In genomic region chr4:163493643-163494359, GRCh38 we compare ENCODE assay signal across 9 cellular contexts. TPM values are rescaled to one million over a fixed set of nuclear protein-coding genes. Genes with fewer than 3 reads are reported as not detected.
DNase-seq lines count a peak whose midpoint lies in the region; ATAC-seq and TF ChIP-seq lines count a peak whose summit lies in the region.
"Had no signal": no experiment of that assay in that cellular context is flagged by ENCODE, and none has a peak within 500 bp of the region (broad histone marks: within the 10 kb centered on the region; RNA-seq: fewer than 3 reads in every experiment).

No MANE protein-coding gene starts in this region.

- TF ChIP-seq CTCF in Calu3 (IDR thresholded peaks at IDR 0.05; ENCODE audit: unreplicated experiment) (no peak), PC-3 (conservative IDR thresholded peaks at IDR 0.05; ENCODE audit: low read depth, low read length) (no peak)

- POLR2A ChIA-PET in HEK293T (lab: Yijun Ruan, JAX) (interaction anchor here (0.7 to 2.4 kb wide), 24 partner anchors 8 to 481 kb away, joined by 3 to 42 read pairs (median 4); partner anchors contain the start of gene NPY1R), PC-3 (lab: Charles Lee; ENCODE audit: unreplicated experiment) (interaction anchor here (0.7 to 1.0 kb wide), 3 partner anchors 47 to 1747 kb away, joined by 3 read pairs; no protein-coding TSS in a partner anchor)

- H3K4me1 ChIP-seq in PC-3 (ENCODE audit: insufficient read depth, low read length) (peaks cover 4% of the 10 kb centered on the region; the same call in 1 of the 2 replicates), mucosa of stomach (ENCODE audit: control insufficient read depth, insufficient read depth, low read length) (no peaks in the 10 kb centered on the region)

- peaks cover 30% of the 10 kb centered on the region for H3K36me3 Mint-ChIP-seq in Calu3 (ENCODE audit: insufficient read depth, unreplicated experiment)
- H3K36me3 Mint-ChIP-seq in dendritic cell treated with granulocyte-macrophage colony-stimulating factor and Interleukin-4, amounts not matched to agents 40 ng/mL and 50 ng/mL, for 4 days (ENCODE audit: low read depth), result peaks cover 13% of the 10 kb centered on the region

- peak; percentile 30; the same call in 1 of the 2 replicates for ATAC-seq in PC-3
- ATAC-seq in HG03045 (IDR thresholded peaks at IDR 0.05; ENCODE audit: unreplicated experiment), result no peak

- H3K79me2 ChIP-seq in PC-3 (ENCODE audit: low read length), result peaks cover 43% of the 10 kb centered on the region

- H3K4me2 ChIP-seq in PC-3 (ENCODE audit: low read length), result peak overlapping the region; percentile 84

- peak overlapping the region; percentile 94 for H2AFZ ChIP-seq in PC-3 (ENCODE audit: low read length)

- H3K27me3 Mint-ChIP-seq in Calu3 (ENCODE audit: unreplicated experiment), result no peaks in the 10 kb centered on the region
- H3K27me3 Mint-ChIP-seq in dendritic cell treated with granulocyte-macrophage colony-stimulating factor and Interleukin-4, amounts not matched to agents 40 ng/mL and 50 ng/mL, for 4 days, result no peaks in the 10 kb centered on the region

- H3K36me3 ChIP-seq in PC-3 (ENCODE audit: low read depth, low read length) (peaks cover 5% of the 10 kb centered on the region; the same call in 1 of the 2 replicates), mucosa of stomach (ENCODE audit: control insufficient read depth, insufficient read depth, low read length) (no peaks in the 10 kb centered on the region)

- no peaks in the 10 kb centered on the region for H3K9me3 Mint-ChIP-seq in Calu3 (ENCODE audit: low read depth, unreplicated experiment)
- H3K9me3 Mint-ChIP-seq in dendritic cell treated with granulocyte-macrophage colony-stimulating factor and Interleukin-4, amounts not matched to agents 40 ng/mL and 50 ng/mL, for 4 days, result no peaks in the 10 kb centered on the region

- TSS peak; percentile 82 for BruUV-seq in Calu3 (replicated peaks; lab: Mats Ljungman, UMichigan)
- BruUV-seq in PC-3 (replicated peaks; lab: Mats Ljungman, UMichigan), result TSS peak; percentile 56

- H3K9me2 ChIP-seq in PC-3 (replicated peaks; ENCODE audit: low read length), result no peaks in the 10 kb centered on the region

- H3K27me3 ChIP-seq in PC-3 (ENCODE audit: low read length) (no peaks in the 10 kb centered on the region), mucosa of stomach (ENCODE audit: control insufficient read depth, insufficient read depth, low read length) (no peaks in the 10 kb centered on the region)

- DNase-seq in Calu3 (peak; percentile 4), HEK293T (ENCODE audit: extremely low spot score) (no peak), PC-3 (no peak), NCI-H187 treated with DMSO at 0.1 percent for 48 hours (lab: John Stamatoyannopoulos, UW) (no peak), NCI-H446 treated with DMSO at 0.1 percent for 48 hours (lab: John Stamatoyannopoulos, UW) (no peak)

- peak overlapping the region; percentile 98 for H3K27ac ChIP-seq in PC-3 (ENCODE audit: low read length)

- 0 out of 2 replicates have a peak, but pooled peaks cover 11% of the 10 kb centered on the region for H4K20me1 ChIP-seq in PC-3 (ENCODE audit: low read length)

- H3K4me1 Mint-ChIP-seq in Calu3 (ENCODE audit: low read depth, unreplicated experiment), result peaks cover 15% of the 10 kb centered on the region
- H3K4me1 Mint-ChIP-seq in dendritic cell treated with granulocyte-macrophage colony-stimulating factor and Interleukin-4, amounts not matched to agents 40 ng/mL and 50 ng/mL, for 4 days (ENCODE audit: low read depth), result peaks cover 14% of the 10 kb centered on the region

- peak overlapping the region; percentile 100 for H3K9ac ChIP-seq in PC-3 (ENCODE audit: low read length)
- H3K9ac ChIP-seq in mucosa of stomach (ENCODE audit: low read length), result peak overlapping the region; percentile 93

- H3K4me3 ChIP-seq in PC-3 (ENCODE audit: low read length) (peak overlapping the region; percentile 97), mucosa of stomach (ENCODE audit: low read length) (peak overlapping the region; percentile 90)

- H3K9me3 ChIP-seq in PC-3 (ENCODE audit: low read length) (no peaks in the 10 kb centered on the region), mucosa of stomach (ENCODE audit: control insufficient read depth, low read length) (no peaks in the 10 kb centered on the region)

- intact Hi-C loops in Calu3 (cut with micrococcal nuclease; ENCODE audit: unreplicated experiment) (loop anchor here (2.0 to 5.0 kb wide), 3 partner anchors 92 to 162 kb away; partner anchors contain the start of gene NPY1R), PC-3 (cut with micrococcal nuclease) (no loop called here)
- intact Hi-C loops in dendritic cell treated with granulocyte-macrophage colony-stimulating factor and Interleukin-4, amounts not matched to agents 40 ng/mL and 50 ng/mL, for 4 days (cut with micrococcal nuclease), result loop anchor here (2.0 kb wide), 1 partner anchor 327 kb away; the partner anchor contains the start of gene NAF1

- H3F3A ChIP-seq in PC-3 (ENCODE audit: low read length, unreplicated experiment), result no peaks in the 10 kb centered on the region

- CTCF ChIA-PET in Calu3 (lab: Charles Lee), result interaction anchor here (0.8 to 1.2 kb wide), 3 partner anchors 161 to 996 kb away, joined by 3 to 6 read pairs (median 5); partner anchors contain the start of gene NPY1R
- CTCF ChIA-PET in HEK293T (lab: Yijun Ruan, JAX), result no interaction called here
- CTCF ChIA-PET in PC-3 (lab: Charles Lee), result interaction anchor here (0.5 to 0.7 kb wide), 3 partner anchors 47 to 1254 kb away, joined by 3 to 6 read pairs (median 4); no protein-coding TSS in a partner anchor

- peak overlapping the region; percentile 99 for H3K4me3 Mint-ChIP-seq in Calu3 (ENCODE audit: low read depth, unreplicated experiment)
- peak overlapping the region; percentile 95 for H3K4me3 Mint-ChIP-seq in dendritic cell treated with granulocyte-macrophage colony-stimulating factor and Interleukin-4, amounts not matched to agents 40 ng/mL and 50 ng/mL, for 4 days

- H3K27ac Mint-ChIP-seq in Calu3 (ENCODE audit: unreplicated experiment), result peak overlapping the region; percentile 99
- H3K27ac Mint-ChIP-seq in dendritic cell treated with granulocyte-macrophage colony-stimulating factor and Interleukin-4, amounts not matched to agents 40 ng/mL and 50 ng/mL, for 4 days, result peak overlapping the region; percentile 98

TF ChIP-seq in HEK293T, 16 proteins besides CTCF, POLR2A, EP300 and RAD21:
- TF ChIP-seq SUZ12 (IDR thresholded peaks at IDR 0.05) (no peak), ZNF384 (IDR thresholded peaks at IDR 0.05) (peak; percentile 71), LEF1 (IDR thresholded peaks at IDR 0.05; ENCODE audit: borderline replicate concordance) (no peak), SP1 (IDR thresholded peaks at IDR 0.05) (no peak), PKNOX1 (IDR thresholded peaks at IDR 0.05) (no peak), FOXK2 (IDR thresholded peaks at IDR 0.05) (no peak)

RNA-seq across cellular contexts. Expression of gene TMA16, which starts 0.7 kb away (rescaled TPM):
- 34.5 and 44.1 TPM in 2 replicates for total RNA-seq in Calu3 (2022)
- 39.5 and 49.1 TPM in 2 replicates for total RNA-seq in PC-3 (2014; rRNA removed)

RNA-seq across cellular contexts. Expression of gene TKTL2, which starts 20.2 kb away (rescaled TPM):
- total RNA-seq in Calu3 (2022) (0.15 TPM in 1 of 2 replicates, not detected in the other), PC-3 (2014; rRNA removed) (not detected in 2 replicates)
- total RNA-seq: M059J had no signal
